Comparison of ENCODE assay signal across 2 cellular contexts in genomic region chr6:32102255-32102654, GRCh38.
TF ChIP-seq lines count a peak whose summit lies in the region.

No MANE protein-coding gene starts in this region.

TF ChIP-seq in HEK293, 187 proteins besides CTCF, POLR2A, EP300 and RAD21:
- peak; percentile 85 for TF ChIP-seq ZNF146 (tag by site-specific recombination; IDR thresholded peaks at IDR 0.05)
- no peak for TF ChIP-seq ZNF558 (tag by site-specific recombination; IDR thresholded peaks at IDR 0.05)

TF ChIP-seq in K562, 482 proteins besides CTCF, POLR2A, EP300 and RAD21:
- no peak for TF ChIP-seq ARID3A (IDR thresholded peaks at IDR 0.05; ENCODE audit: borderline replicate concordance, low read depth, low read length)
- peak; percentile 84 for TF ChIP-seq ZNF146 (CRISPR knock-in tag; IDR thresholded peaks at IDR 0.05; ENCODE audit: unreplicated experiment)
- no peak for TF ChIP-seq ZNF232 (CRISPR knock-in tag; IDR thresholded peaks at IDR 0.05)
- no peak for TF ChIP-seq POLR2AphosphoS5 (IDR thresholded peaks at IDR 0.05; ENCODE audit: control insufficient read depth, insufficient read depth, low read depth, low read length)
- TF ChIP-seq RBM25 (IDR thresholded peaks at IDR 0.05; ENCODE audit: low read depth, low read length, severe bottlenecking): peak; percentile 24
- TF ChIP-seq BCOR (IDR thresholded peaks at IDR 0.05): peak; percentile 51; the same call in 1 of the 2 replicates
